In genomic region chr11:28715726-28716125, GRCh38 we compare ENCODE assay signal across 28 cellular contexts.
"Had no signal": no experiment of that assay in that cellular context is flagged by ENCODE, and none has a peak within 500 bp of the region (broad histone marks: within the 10 kb centered on the region; RNA-seq: fewer than 3 reads in every experiment).

No MANE protein-coding gene starts in this region.

- H3K27me3 ChIP-seq: adrenal gland, colonic mucosa, esophagus squamous epithelium, gastrocnemius medialis, right atrium auricular region, spleen, upper lobe of left lung had no signal

- H3K4me3 Mint-ChIP-seq: activated B cell treated with CpG ODN at 0.5 μM for 24 hours; activated CD4-positive, alpha-beta T cell treated with anti-CD3 and anti-CD28 coated beads for 36 hours; activated naive CD8-positive, alpha-beta T cell; activated T-cell treated with anti-CD3 and anti-CD28 coated beads, Interleukin-2, amount 50 U/mL, for 4 hours; endodermal cell; mesothelial cell of epicardium; natural killer cell had no signal

- H3K27ac ChIP-seq: adrenal gland, colonic mucosa, esophagus squamous epithelium, gastrocnemius medialis, left ventricle myocardium inferior, right atrium auricular region, spleen, thoracic aorta, upper lobe of left lung had no signal

- H3K4me1 Mint-ChIP-seq: activated B cell treated with CpG ODN at 0.5 μM for 24 hours; activated CD4-positive, alpha-beta T cell treated with anti-CD3 and anti-CD28 coated beads for 36 hours; natural killer cell had no signal

- ATAC-seq: activated CD4-positive, alpha-beta T cell treated with anti-CD3 and anti-CD28 coated beads for 36 hours; activated T-cell treated with anti-CD3 and anti-CD28 coated beads, Interleukin-2, amount 50 U/mL, for 4 hours; gastrocnemius medialis; natural killer cell had no signal

- H3K9me3 Mint-ChIP-seq: activated B cell treated with CpG ODN at 0.5 μM for 24 hours; activated T-cell treated with anti-CD3 and anti-CD28 coated beads, Interleukin-2, amount 50 U/mL, for 4 hours; activated T-helper 2 cell treated with anti-CD3 and anti-CD28 coated beads, Interferon-gamma antibody, Interleukin-2, Interleukin-4, amounts not matched to agents 10 μg/mL and 5 μg/mL and 100 μg/mL, durations not matched to agents 14 hours and 24 hours and 36 hours; endodermal cell had no signal

- H3K4me1 ChIP-seq: adrenal gland, colonic mucosa, esophagus squamous epithelium, gastrocnemius medialis, left ventricle myocardium inferior, right atrium auricular region, spleen, upper lobe of left lung had no signal

- FAIRE-seq: bronchial epithelial cell, TTC549 had no signal

- H3K9me3 ChIP-seq: adrenal gland, colonic mucosa, esophagus squamous epithelium, gastrocnemius medialis, left ventricle myocardium inferior, right atrium auricular region, spleen, thoracic aorta, upper lobe of left lung had no signal

- H3K4me3 ChIP-seq: adrenal gland, colonic mucosa, esophagus squamous epithelium, gastrocnemius medialis, left ventricle myocardium inferior, right atrium auricular region, spleen, thoracic aorta, upper lobe of left lung had no signal

- H3K36me3 ChIP-seq: adrenal gland, colonic mucosa, esophagus squamous epithelium, gastrocnemius medialis, left ventricle myocardium inferior, right atrium auricular region, spleen, thoracic aorta, upper lobe of left lung had no signal

- H3K36me3 Mint-ChIP-seq: activated naive CD8-positive, alpha-beta T cell; mesothelial cell of epicardium; natural killer cell had no signal

- DNase-seq: activated B cell treated with CpG ODN at 0.5 μM for 24 hours; activated CD4-positive, alpha-beta T cell treated with anti-CD3 and anti-CD28 coated beads for 36 hours; activated CD4-positive, alpha-beta T cell treated with anti-CD3 and anti-CD28 coated beads, Interleukin-2, amount 50 U/mL, for 4 hours; activated CD8-positive, alpha-beta memory T cell treated with anti-CD3 and anti-CD28 coated beads for 24 hours; activated CD8-positive, alpha-beta memory T cell treated with anti-CD3 and anti-CD28 coated beads, Interleukin-2, amount 50 U/mL, for 4 hours; activated naive CD4-positive, alpha-beta T cell; activated T-cell treated with anti-CD3 and anti-CD28 coated beads, Interleukin-2, amount 50 U/mL, for 4 hours; adrenal gland; colonic mucosa; endodermal cell; esophagus squamous epithelium; gastrocnemius medialis; left ventricle myocardium inferior; mammary epithelial cell; natural killer cell; spleen; stimulated activated CD4-positive, alpha-beta T cell treated with anti-CD3 and anti-CD28 coated beads, Interleukin-4, amount 100 ng/mL, for 1 hour; stimulated activated naive CD4-positive, alpha-beta T cell; T-helper 1 cell; upper lobe of left lung had no signal

- H3K27ac Mint-ChIP-seq: activated B cell treated with CpG ODN at 0.5 μM for 24 hours; activated CD4-positive, alpha-beta T cell treated with anti-CD3 and anti-CD28 coated beads for 36 hours; activated naive CD8-positive, alpha-beta T cell; activated T-helper 2 cell treated with anti-CD3 and anti-CD28 coated beads, Interferon-gamma antibody, Interleukin-2, Interleukin-4, amounts not matched to agents 10 μg/mL and 5 μg/mL and 100 μg/mL, durations not matched to agents 14 hours and 24 hours and 36 hours; endodermal cell; mesothelial cell of epicardium; natural killer cell; progenitor cell of endocrine pancreas had no signal

- H3K27me3 Mint-ChIP-seq: activated B cell treated with CpG ODN at 0.5 μM for 24 hours; activated CD4-positive, alpha-beta T cell treated with anti-CD3 and anti-CD28 coated beads for 36 hours; activated naive CD8-positive, alpha-beta T cell; progenitor cell of endocrine pancreas had no signal
